ENCODE assay signal across 27 cellular contexts in genomic region chr2:135587958-135588357, GRCh38. TPM values are rescaled to one million over a fixed set of nuclear protein-coding genes. Genes with fewer than 3 reads are reported as not detected.
A peak's percentile ranks its signal among the peaks of the same experiment; 100 is the strongest.
DNase-seq lines count a peak whose midpoint lies in the region; ATAC-seq, FAIRE-seq and TF ChIP-seq lines count a peak whose summit lies in the region.
"Had no signal": no experiment of that assay in that cellular context is flagged by ENCODE, and none has a peak within 500 bp of the region (broad histone marks: within the 10 kb centered on the region; RNA-seq: fewer than 3 reads in every experiment).

No MANE protein-coding gene starts in this region.

- peak; percentile 63 for FAIRE-seq in GM18507 (lab: Jason Lieb, UNC)
- FAIRE-seq: D721Med had no signal

- intact Hi-C loops in naive thymus-derived CD4-positive, alpha-beta T cell (cut with micrococcal nuclease): no loop called here
- intact Hi-C loops in breast epithelium (cut with DNase I; ENCODE audit: low total_unique reads): no loop called here

- H3K36me3 ChIP-seq in BLaER1: peaks cover 11% of the 10 kb centered on the region
- H3K36me3 ChIP-seq in naive thymus-derived CD4-positive, alpha-beta T cell (ENCODE audit: control insufficient read depth in 2 of 3, insufficient read depth in 3 of 3, low read length in 3 of 3): no peaks in the 10 kb centered on the region
- no peaks in the 10 kb centered on the region for H3K36me3 ChIP-seq in breast epithelium
- H3K36me3 ChIP-seq: cardiac muscle cell, gastroesophageal sphincter, left ventricle myocardium inferior, upper lobe of right lung had no signal

- in situ Hi-C loops in KBM-7 (cut with MboI; ENCODE audit: low pct_unique_long_range_greater_than_20kb, low sequenced_read_pairs): no loop called here

- no peak for ATAC-seq in naive thymus-derived CD4-positive, alpha-beta T cell
- ATAC-seq: activated CD4-positive, CD25-positive, alpha-beta regulatory T cell treated with anti-CD3 and anti-CD28 coated beads, Interleukin-2, amount 50 U/mL, for 24 hours; activated CD8-positive, alpha-beta T cell treated with anti-CD3 and anti-CD28 coated beads for 36 hours; gastroesophageal sphincter; upper lobe of right lung had no signal

- no peak overlapping the region for H3K4me3 ChIP-seq in BLaER1
- no peak overlapping the region for H3K4me3 ChIP-seq in naive thymus-derived CD4-positive, alpha-beta T cell (ENCODE audit: low read length)
- no peak overlapping the region for H3K4me3 ChIP-seq in breast epithelium
- H3K4me3 ChIP-seq: cardiac muscle cell, gastroesophageal sphincter, left ventricle myocardium inferior, PC-9, upper lobe of right lung had no signal

- TF ChIP-seq POLR2A in breast epithelium (IDR thresholded peaks at IDR 0.05): no peak

- DNase-seq in GM18507 (ENCODE audit: extremely low spot score, insufficient read length, low read depth) (no peak), KBM-7 (no peak), MV-4-11 (lab: John Stamatoyannopoulos, UW) (no peak), breast epithelium (ENCODE audit: low spot score in 2 of 2) (no peak)
- DNase-seq in naive thymus-derived CD4-positive, alpha-beta T cell: no peak
- DNase-seq: ACHN; activated CD8-positive, alpha-beta T cell treated with anti-CD3 and anti-CD28 coated beads for 36 hours; activated T-cell treated with anti-CD3 and anti-CD28 coated beads, Interleukin-2, amount 50 U/mL, for 1 hour; amygdala; C1 segment of cervical spinal cord; EL; hypothalamus; KG1; left ventricle myocardium inferior; NCI-H510A treated with DMSO at 0.1 percent for 48 hours; PC-9; SHP77 treated with DMSO at 0.1 percent for 48 hours; stimulated activated CD8-positive, alpha-beta memory T cell treated with anti-CD3 and anti-CD28 coated beads, Interleukin-4, amount 100 ng/mL, for 48 hours; upper lobe of right lung had no signal

- no peaks in the 10 kb centered on the region for H3K27me3 Mint-ChIP-seq in naive thymus-derived CD4-positive, alpha-beta T cell
- H3K27me3 Mint-ChIP-seq: activated CD8-positive, alpha-beta T cell treated with anti-CD3 and anti-CD28 coated beads for 36 hours had no signal

- H3K27ac ChIP-seq in BLaER1: peak overlapping the region; percentile 55; the same call in 1 of the 2 replicates
- H3K27ac ChIP-seq in angular gyrus (ENCODE audit: low read depth, low read length): peak overlapping the region; percentile 44
- H3K27ac ChIP-seq in naive thymus-derived CD4-positive, alpha-beta T cell (ENCODE audit: low read depth, low read length): no peak overlapping the region
- H3K27ac ChIP-seq in breast epithelium: no peak overlapping the region
- H3K27ac ChIP-seq: cardiac muscle cell, gastroesophageal sphincter, left ventricle myocardium inferior, PC-9, upper lobe of right lung had no signal

- H4K20me1 ChIP-seq in BLaER1: peaks cover 36% of the 10 kb centered on the region

- H3K9me3 ChIP-seq in BLaER1: peaks cover 15% of the 10 kb centered on the region
- H3K9me3 ChIP-seq in naive thymus-derived CD4-positive, alpha-beta T cell (ENCODE audit: control insufficient read depth in 2 of 3, low read length in 3 of 3): peaks cover 0 to 8% (median 8%) of the 10 kb centered on the region in 3 experiments
- H3K9me3 ChIP-seq in breast epithelium: no peaks in the 10 kb centered on the region
- H3K9me3 ChIP-seq: upper lobe of right lung had no signal

- H3K27me3 ChIP-seq in BLaER1: no peaks in the 10 kb centered on the region
- H3K27me3 ChIP-seq in naive thymus-derived CD4-positive, alpha-beta T cell (ENCODE audit: control insufficient read depth in 2 of 2, insufficient read depth in 2 of 2, low read length in 2 of 2): no peaks in the 10 kb centered on the region
- H3K27me3 ChIP-seq in breast epithelium: no peaks in the 10 kb centered on the region
- H3K27me3 ChIP-seq: cardiac muscle cell, gastroesophageal sphincter, upper lobe of right lung had no signal

- H3K9me3 Mint-ChIP-seq in naive thymus-derived CD4-positive, alpha-beta T cell: peaks cover 0 to 13% (median 7%) of the 10 kb centered on the region in 11 donors

- CTCF ChIA-PET in naive thymus-derived CD4-positive, alpha-beta T cell (lab: Charles Lee): no interaction called here

- H3K4me1 ChIP-seq in BLaER1 (peaks cover 55% of the 10 kb centered on the region), breast epithelium (no peaks in the 10 kb centered on the region)
- H3K4me1 ChIP-seq in naive thymus-derived CD4-positive, alpha-beta T cell (ENCODE audit: control insufficient read depth in 2 of 2, insufficient read depth in 2 of 2, low read length in 2 of 2): peaks cover 0 to 24% of the 10 kb centered on the region in 2 donors
- H3K4me1 ChIP-seq: gastroesophageal sphincter, upper lobe of right lung had no signal

- H3K36me3 Mint-ChIP-seq in naive thymus-derived CD4-positive, alpha-beta T cell: peaks cover 0 to 19% (median 0%) of the 10 kb centered on the region in 5 donors

- H3K4me1 Mint-ChIP-seq in naive thymus-derived CD4-positive, alpha-beta T cell: peaks cover 16 to 80% (median 59%) of the 10 kb centered on the region in 7 donors
- H3K4me1 Mint-ChIP-seq: mesothelial cell of epicardium, nephron had no signal

- POLR2A ChIA-PET in naive thymus-derived CD4-positive, alpha-beta T cell (lab: Charles Lee): no interaction called here

- TF ChIP-seq CTCF in breast epithelium (IDR thresholded peaks at IDR 0.05): no peak

- H3K9ac ChIP-seq in BLaER1: no peak overlapping the region

- no peak overlapping the region for H3K4me3 Mint-ChIP-seq in naive thymus-derived CD4-positive, alpha-beta T cell
- H3K4me3 Mint-ChIP-seq: activated CD8-positive, alpha-beta T cell treated with anti-CD3 and anti-CD28 coated beads for 36 hours; mesothelial cell of epicardium; nephron had no signal

- H3K4me2 ChIP-seq in BLaER1: peak overlapping the region; percentile 35
- H3K4me2 ChIP-seq: PC-9 had no signal

- H3K27ac Mint-ChIP-seq in naive thymus-derived CD4-positive, alpha-beta T cell: peak overlapping the region in 8 of 9 donors; percentile 33 to 85 (median 74)
- H3K27ac Mint-ChIP-seq: activated CD8-positive, alpha-beta T cell treated with anti-CD3 and anti-CD28 coated beads for 36 hours; mesothelial cell of epicardium; nephron had no signal

RNA-seq across cellular contexts. Expression of gene R3HDM1, which starts 56.7 kb away (rescaled TPM):
- 10 to 100 TPM; 35.0 to 58.2 (median 47.0) TPM for total RNA-seq in naive thymus-derived CD4-positive, alpha-beta T cell
- polyA plus RNA-seq in naive thymus-derived CD4-positive, alpha-beta T cell: 10 to 100 TPM; 21.0 to 25.8 TPM
- 10 to 100 TPM; 14.6 to 21.6 (median 17.7) TPM for total RNA-seq in breast epithelium

RNA-seq across cellular contexts. Expression of gene ZRANB3, which starts 56.9 kb away (rescaled TPM):
- total RNA-seq in naive thymus-derived CD4-positive, alpha-beta T cell: 1 to 10 TPM; 4.8 to 7.3 (median 5.6) TPM
- polyA plus RNA-seq in naive thymus-derived CD4-positive, alpha-beta T cell: 1 to 10 TPM; 4.7 to 7.4 TPM
- total RNA-seq in breast epithelium: 1 to 10 TPM; 3.2 to 6.1 (median 5.6) TPM

Comparison
In these comparisons a context has a peak if more than half of its experiments do, and no peak if none do; other contexts are left out.
1. H3K27ac ChIP-seq: peak in BLaER1 (single experiment) and angular gyrus (single experiment); none in naive thymus-derived CD4-positive, alpha-beta T cell (single experiment) and breast epithelium (0 of 2).